In the genomic region with DNA sequence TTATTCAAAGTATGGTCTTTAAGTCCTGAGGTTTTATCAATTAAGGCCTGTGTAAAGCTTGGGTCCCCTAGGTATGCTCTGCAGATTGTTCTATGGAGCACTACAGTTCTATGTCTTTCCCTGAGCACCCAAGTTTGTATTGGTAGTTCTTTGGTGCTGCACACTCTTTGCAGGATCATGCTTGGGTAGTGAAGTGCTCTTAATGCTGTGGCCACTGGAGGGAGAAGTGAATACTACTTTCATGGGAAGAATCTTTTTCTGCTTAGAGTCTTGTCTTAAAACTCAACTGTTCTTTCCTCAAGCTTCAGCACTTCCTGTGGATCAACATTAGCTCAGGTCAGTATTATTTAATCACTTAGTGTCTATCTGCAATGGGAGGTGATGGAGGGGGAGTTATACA, we compare ENCODE assay signal across 19 cellular contexts.
DNase-seq lines count a peak whose midpoint lies in the region; ATAC-seq and TF ChIP-seq lines count a peak whose summit lies in the region.
"Had no signal": no experiment of that assay in that cellular context is flagged by ENCODE, and none has a peak within 500 bp of the region (broad histone marks: within the 10 kb centered on the region; RNA-seq: fewer than 3 reads in every experiment).

No MANE protein-coding gene starts in this region.

- H3K9ac ChIP-seq in endodermal cell (ENCODE audit: extremely low read depth, low read length, poor library complexity, severe bottlenecking): no peak overlapping the region

- intact Hi-C loops in OCI-LY7 (cut with micrococcal nuclease; ENCODE audit: unreplicated experiment): no loop called here
- intact Hi-C loops in aorta (cut with DNase I): no loop called here

- no peak overlapping the region for H2AFZ ChIP-seq in OCI-LY7 (ENCODE audit: low read length)

- no peak for DNase-seq in OCI-LY7 (ENCODE audit: low spot score)
- no peak for DNase-seq in endodermal cell
- no peak for DNase-seq in neural crest cell (ENCODE audit: low read depth, low spot score)
- DNase-seq in T1000 (lab: John Stamatoyannopoulos, UW): no peak
- DNase-seq in aorta: no peak
- no peak for DNase-seq in Ammon's horn (ENCODE audit: low spot score)
- DNase-seq: activated effector memory CD4-positive, alpha-beta T cell treated with Interleukin-2 at 50 U/mL for 16 hours; CD4-positive, alpha-beta memory T cell; cortex of kidney; EL; naive thymus-derived CD8-positive, alpha-beta T cell; NCI-H1105; NCI-H2171 treated with DMSO at 0.1 percent for 48 hours; retina had no signal

- no peak overlapping the region for H3K4me3 Mint-ChIP-seq in endodermal cell
- no peak overlapping the region for H3K4me3 Mint-ChIP-seq in neural crest cell
- H3K4me3 Mint-ChIP-seq: CD4-positive, alpha-beta memory T cell; naive thymus-derived CD8-positive, alpha-beta T cell had no signal

- POLR2A ChIA-PET in OCI-LY7 (lab: Charles Lee): interaction anchor here (0.9 kb wide), 1 partner anchor 23 kb away, joined by 4 read pairs; no protein-coding TSS in a partner anchor

- H3K27me3 Mint-ChIP-seq in endodermal cell (ENCODE audit: insufficient read depth) (no peaks in the 10 kb centered on the region), neural crest cell (ENCODE audit: low read depth) (no peaks in the 10 kb centered on the region)

- no TSS peak for BruUV-seq in OCI-LY7 (replicated peaks; lab: Mats Ljungman, UMichigan)

- H3K27ac Mint-ChIP-seq in endodermal cell (no peak overlapping the region), neural crest cell (ENCODE audit: unreplicated experiment) (no peak overlapping the region)
- H3K27ac Mint-ChIP-seq: CD4-positive, alpha-beta memory T cell; naive thymus-derived CD8-positive, alpha-beta T cell had no signal

- H3K4me1 Mint-ChIP-seq in endodermal cell (no peaks in the 10 kb centered on the region), neural crest cell (peaks cover 26% of the 10 kb centered on the region)
- H3K4me1 Mint-ChIP-seq: CD4-positive, alpha-beta memory T cell; naive thymus-derived CD8-positive, alpha-beta T cell had no signal

- H3K36me3 ChIP-seq in OCI-LY7 (ENCODE audit: insufficient read depth, low read length) (no peaks in the 10 kb centered on the region), endodermal cell (ENCODE audit: control insufficient read depth, insufficient read depth, low read length) (no peaks in the 10 kb centered on the region), aorta (ENCODE audit: control insufficient read depth in 1 of 2, insufficient read depth in 2 of 2, low read length in 1 of 2) (no peaks in the 10 kb centered on the region)
- H3K36me3 ChIP-seq: esophagus muscularis mucosa had no signal

- no peaks in the 10 kb centered on the region for H3K36me3 Mint-ChIP-seq in endodermal cell (ENCODE audit: low read depth)
- H3K36me3 Mint-ChIP-seq in neural crest cell (ENCODE audit: low read depth): no peaks in the 10 kb centered on the region
- H3K36me3 Mint-ChIP-seq: CD4-positive, alpha-beta memory T cell had no signal

- no peak for ATAC-seq in GM21723 (IDR thresholded peaks at IDR 0.05; ENCODE audit: unreplicated experiment)
- ATAC-seq in aorta (ENCODE audit: low FRiP score): no peak
- ATAC-seq: HepG2; naive thymus-derived CD8-positive, alpha-beta T cell had no signal

- no peaks in the 10 kb centered on the region for H3K79me2 ChIP-seq in OCI-LY7 (ENCODE audit: insufficient read depth, low read depth, low read length)

- H3K9me3 Mint-ChIP-seq in endodermal cell: peaks cover 12% of the 10 kb centered on the region
- H3K9me3 Mint-ChIP-seq in neural crest cell: peaks cover 3% of the 10 kb centered on the region

- CTCF ChIA-PET in OCI-LY7 (lab: Charles Lee; ENCODE audit: unreplicated experiment): no interaction called here

- no peaks in the 10 kb centered on the region for H4K20me1 ChIP-seq in OCI-LY7 (ENCODE audit: insufficient read depth, low read length)

- TF ChIP-seq CTCF in GM12874 (IDR thresholded peaks at IDR 0.05; ENCODE audit: insufficient read depth, low read depth, low read length): 0 out of 2 replicates have a peak, but pooled peaks have one; percentile 14
- 0 out of 2 replicates have a peak, but pooled peaks have one; percentile 19 for TF ChIP-seq CTCF in OCI-LY7 (conservative IDR thresholded peaks at IDR 0.05; ENCODE audit: low read length)
- TF ChIP-seq CTCF in endodermal cell (conservative IDR thresholded peaks at IDR 0.05): peak; percentile 72
- TF ChIP-seq CTCF in neural crest cell (conservative IDR thresholded peaks at IDR 0.05): peak; percentile 32

- H3K27ac ChIP-seq in OCI-LY7 (ENCODE audit: low read depth, low read length, poor library complexity, severe bottlenecking) (no peak overlapping the region), endodermal cell (ENCODE audit: low read depth, low read length) (no peak overlapping the region), aorta (ENCODE audit: low read depth in 1 of 2, low read length in 2 of 2) (no peak overlapping the region)
- H3K27ac ChIP-seq: esophagus muscularis mucosa, VCaP had no signal

- H3K4me1 ChIP-seq in OCI-LY7 (ENCODE audit: insufficient read depth, low read length, poor library complexity, severe bottlenecking) (no peaks in the 10 kb centered on the region), endodermal cell (ENCODE audit: control insufficient read depth, insufficient read depth, low read length) (no peaks in the 10 kb centered on the region), aorta (ENCODE audit: control insufficient read depth in 1 of 2, insufficient read depth in 2 of 2, low read length in 2 of 2) (no peaks in the 10 kb centered on the region)
- H3K4me1 ChIP-seq: esophagus muscularis mucosa had no signal

- no peak overlapping the region for H3K4me2 ChIP-seq in OCI-LY7 (ENCODE audit: low read length)

- no peaks in the 10 kb centered on the region for H3K9me2 ChIP-seq in OCI-LY7 (ENCODE audit: insufficient read depth, low read length)

- H3K4me3 ChIP-seq in OCI-LY7 (ENCODE audit: low read depth, low read length, poor library complexity, severe bottlenecking) (no peak overlapping the region), endodermal cell (ENCODE audit: low read length) (no peak overlapping the region), aorta (ENCODE audit: low read length in 2 of 2) (no peak overlapping the region)
- H3K4me3 ChIP-seq: esophagus muscularis mucosa had no signal

- no peaks in the 10 kb centered on the region for H3K27me3 ChIP-seq in endodermal cell (ENCODE audit: control insufficient read depth, insufficient read depth, low read length, poor library complexity, severe bottlenecking)
- H3K27me3 ChIP-seq in aorta (ENCODE audit: control insufficient read depth in 1 of 2, insufficient read depth in 2 of 2, low read length in 1 of 2): no peaks in the 10 kb centered on the region
- H3K27me3 ChIP-seq: esophagus muscularis mucosa had no signal

- H3K9me3 ChIP-seq in OCI-LY7 (ENCODE audit: low read length): no peaks in the 10 kb centered on the region
- H3K9me3 ChIP-seq in endodermal cell (ENCODE audit: control insufficient read depth, low read length): peaks cover 14% of the 10 kb centered on the region
- H3K9me3 ChIP-seq in aorta (ENCODE audit: control insufficient read depth, low read length): no peaks in the 10 kb centered on the region

Comparison
In these comparisons a context has a peak if more than half of its experiments do, and no peak if none do; other contexts are left out.
1. CTCF ChIP-seq: peak in every context shown above with its lines; median percentile 72 in endodermal cell; 32 in neural crest cell; 19 in OCI-LY7; 14 in GM12874.